In the genomic region with DNA sequence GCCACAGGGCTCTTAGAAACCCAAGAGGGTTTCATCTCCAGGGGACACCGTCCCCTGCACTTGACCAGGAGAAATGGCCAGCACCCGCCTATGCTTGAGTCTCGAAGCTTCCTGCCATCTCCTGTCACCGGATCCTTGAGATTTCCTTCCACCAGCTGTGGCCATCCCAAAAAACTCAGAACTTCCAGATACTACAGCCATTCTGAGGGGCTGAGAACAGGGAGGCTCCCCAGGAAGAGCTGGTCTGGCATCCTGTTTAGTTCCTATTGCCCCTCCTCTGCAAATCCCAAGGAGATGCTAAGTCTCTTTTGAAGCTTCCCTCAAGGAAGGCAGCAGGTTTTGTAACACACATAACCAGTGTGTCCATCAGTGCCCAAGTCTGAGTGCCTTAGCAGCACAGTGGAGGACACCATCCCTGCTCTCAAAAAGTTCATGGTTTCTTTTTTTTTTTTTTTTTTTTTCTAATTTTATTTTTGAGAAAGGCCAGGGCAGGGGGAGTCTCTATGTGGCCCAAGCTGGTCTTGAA, we compare ENCODE assay signal across 9 cellular contexts. TPM values are rescaled to one million over a fixed set of nuclear protein-coding genes. Genes with fewer than 3 reads are reported as not detected.
DNase-seq lines count a peak whose midpoint lies in the region; TF ChIP-seq lines count a peak whose summit lies in the region.
"Had no signal": no experiment of that assay in that cellular context is flagged by ENCODE, and none has a peak within 500 bp of the region (broad histone marks: within the 10 kb centered on the region; RNA-seq: fewer than 3 reads in every experiment).

No MANE protein-coding gene starts in this region.

- peaks cover 18% of the 10 kb centered on the region for H3K36me3 ChIP-seq in endodermal cell (ENCODE audit: control insufficient read depth, insufficient read depth, low read length)
- no peaks in the 10 kb centered on the region for H3K36me3 ChIP-seq in ovary

- H3K4me3 ChIP-seq in endodermal cell (ENCODE audit: low read length) = peak overlapping the region; percentile 94
- H3K4me3 ChIP-seq in ovary = no peak overlapping the region

- H3K27ac Mint-ChIP-seq in Calu3 (ENCODE audit: unreplicated experiment) = peak overlapping the region; percentile 72
- peak overlapping the region; percentile 91 for H3K27ac Mint-ChIP-seq in endodermal cell
- peak overlapping the region; percentile 76 for H3K27ac Mint-ChIP-seq in osteocyte (ENCODE audit: unreplicated experiment)

- BruUV-seq in Calu3 (replicated peaks; lab: Mats Ljungman, UMichigan) = no TSS peak

- no peak for TF ChIP-seq POLR2A in ovary (IDR thresholded peaks at IDR 0.05)

- TF ChIP-seq CTCF in Calu3 (IDR thresholded peaks at IDR 0.05; ENCODE audit: unreplicated experiment) (no peak), endodermal cell (conservative IDR thresholded peaks at IDR 0.05) (no peak), osteocyte (IDR thresholded peaks at IDR 0.05) (no peak), ovary (IDR thresholded peaks at IDR 0.05) (no peak)

- WGBS in endodermal cell (ENCODE audit: insufficient coverage in 1 of 2, insufficient read length in 1 of 2), 2 experiments = 92 to 94% methylated on average over 4 of the region's 4 CpGs
- 82 to 90% (median 85%) methylated on average over 4 of the region's 4 CpGs for WGBS in ovary, 3 donors

- H3K36me3 Mint-ChIP-seq in Calu3 (ENCODE audit: insufficient read depth, unreplicated experiment) = peaks cover 86% of the 10 kb centered on the region
- peaks cover 14% of the 10 kb centered on the region for H3K36me3 Mint-ChIP-seq in endodermal cell (ENCODE audit: low read depth)
- no peaks in the 10 kb centered on the region for H3K36me3 Mint-ChIP-seq in osteocyte (ENCODE audit: unreplicated experiment)

- H3K4me1 ChIP-seq in endodermal cell (ENCODE audit: control insufficient read depth, insufficient read depth, low read length) (peaks cover 19% of the 10 kb centered on the region), ovary (ENCODE audit: insufficient read depth) (peaks cover 11% of the 10 kb centered on the region)

- intact Hi-C loops in Calu3 (cut with micrococcal nuclease; ENCODE audit: unreplicated experiment) (no loop called here), ovary (cut with DNase I) (no loop called here)

- no peaks in the 10 kb centered on the region for H3K27me3 ChIP-seq in endodermal cell (ENCODE audit: control insufficient read depth, insufficient read depth, low read length, poor library complexity, severe bottlenecking)
- H3K27me3 ChIP-seq in ovary = no peaks in the 10 kb centered on the region

- peak overlapping the region; percentile 88 for H3K9ac ChIP-seq in endodermal cell (ENCODE audit: extremely low read depth, low read length, poor library complexity, severe bottlenecking)

- H3K9me3 Mint-ChIP-seq in Calu3 (ENCODE audit: low read depth, unreplicated experiment) (no peaks in the 10 kb centered on the region), endodermal cell (no peaks in the 10 kb centered on the region), osteocyte (ENCODE audit: unreplicated experiment) (no peaks in the 10 kb centered on the region)

- TF ChIP-seq EP300 in ovary (IDR thresholded peaks at IDR 0.05) = no peak

- H3K27me3 Mint-ChIP-seq in Calu3 (ENCODE audit: unreplicated experiment) (no peaks in the 10 kb centered on the region), endodermal cell (ENCODE audit: insufficient read depth) (no peaks in the 10 kb centered on the region), osteocyte (ENCODE audit: unreplicated experiment) (no peaks in the 10 kb centered on the region)

- DNase-seq in Calu3 = no peak
- DNase-seq in endodermal cell = no peak
- no peak for DNase-seq in osteocyte (ENCODE audit: extremely low spot score, unreplicated experiment)
- DNase-seq in medulla oblongata (ENCODE audit: extremely low spot score) = no peak
- DNase-seq in ovary = no peak
- no peak for DNase-seq in DMS 273 treated with DMSO at 0.1 percent for 48 hours (lab: John Stamatoyannopoulos, UW)
- DNase-seq in activated CD4-positive, alpha-beta T cell treated with anti-CD3 and anti-CD28 coated beads for 48 hours = no peak
- DNase-seq: SW 1271 had no signal

- peak overlapping the region; percentile 90 for H3K4me3 Mint-ChIP-seq in Calu3 (ENCODE audit: low read depth, unreplicated experiment)
- peak overlapping the region; percentile 79 for H3K4me3 Mint-ChIP-seq in endodermal cell
- H3K4me3 Mint-ChIP-seq in osteocyte (ENCODE audit: unreplicated experiment) = peak overlapping the region; percentile 79

- peaks cover 36% of the 10 kb centered on the region for H3K4me1 Mint-ChIP-seq in Calu3 (ENCODE audit: low read depth, unreplicated experiment)
- H3K4me1 Mint-ChIP-seq in endodermal cell = peaks cover 30% of the 10 kb centered on the region
- peaks cover 34% of the 10 kb centered on the region for H3K4me1 Mint-ChIP-seq in osteocyte (ENCODE audit: unreplicated experiment)

- CTCF ChIA-PET in Calu3 (lab: Charles Lee) = interaction anchor here (0.6 to 1.0 kb wide), 3 partner anchors 29 to 87 kb away, joined by 3 read pairs; no protein-coding TSS in a partner anchor

- H3K27ac ChIP-seq in endodermal cell (ENCODE audit: low read depth, low read length) = no peak overlapping the region
- H3K27ac ChIP-seq in ovary = peak overlapping the region in 1 of 2 donors; percentile 68

- H3K9me3 ChIP-seq in endodermal cell (ENCODE audit: control insufficient read depth, low read length) (no peaks in the 10 kb centered on the region), ovary (no peaks in the 10 kb centered on the region)

TF ChIP-seq in PFSK-1, 5 proteins besides CTCF, POLR2A, EP300 and RAD21:
- TF ChIP-seq FOXP2 (optimal IDR thresholded peaks at IDR 0.05; ENCODE audit: borderline replicate concordance, extremely low read depth, extremely low read length, insufficient read depth) (no peak), TAF1 (IDR thresholded peaks at IDR 0.05; ENCODE audit: borderline replicate concordance, insufficient read depth, low read length) (no peak; the same call in 1 of the 2 replicates), POLR2AphosphoS5 (IDR thresholded peaks at IDR 0.05; ENCODE audit: low read depth, low read length) (peak; percentile 36; the same call in 1 of the 2 replicates)

RNA-seq across cellular contexts. Expression of a gene that starts 2.0 kb away (rescaled TPM):
- total RNA-seq in Calu3 (2022) (74.3 and 87.9 TPM in 2 replicates), endodermal cell (10 to 100 TPM; 36.0 to 46.0 TPM), osteocyte (30.1 and 32.2 TPM in 2 replicates), ovary (10 to 100 TPM in 6 of 7 donors, 1 to 10 TPM in 1; 6.8 to 21.9 (median 14.4) TPM)
- polyA plus RNA-seq in PFSK-1 (2012; ENCODE audit: insufficient read length, low read depth) = 785 TPM
- 66.6 TPM for polyA plus RNA-seq in endodermal cell (2013, experiment 1 of 2)
- 76.0 TPM for polyA plus RNA-seq in endodermal cell (2013, experiment 2 of 2)
- 10 to 100 TPM in 1 of 2 donors, 1 to 10 TPM in 1; 3.6 to 13.9 TPM for polyA plus RNA-seq in ovary

RNA-seq across cellular contexts. Expression of a gene that starts 26.8 kb away (rescaled TPM):
- total RNA-seq in Calu3 (2022) = 15.3 and 17.6 TPM in 2 replicates
- 62.7 TPM for polyA plus RNA-seq in PFSK-1 (2012; ENCODE audit: insufficient read length, low read depth)
- 10 to 100 TPM in 1 of 2 donors, 1 to 10 TPM in 1; 9.6 to 11.2 TPM for total RNA-seq in endodermal cell
- 18.5 TPM for polyA plus RNA-seq in endodermal cell (2013, experiment 1 of 2)
- polyA plus RNA-seq in endodermal cell (2013, experiment 2 of 2) = 17.5 TPM
- total RNA-seq in osteocyte = 0.73 and 0.99 TPM in 2 replicates
- total RNA-seq in ovary = 1 to 10 TPM; 1.3 to 4.3 (median 2.6) TPM
- 1 to 10 TPM; 1.4 to 1.9 TPM for polyA plus RNA-seq in ovary

RNA-seq across cellular contexts. Expression of a gene that starts 41.0 kb away (rescaled TPM):
- total RNA-seq in Calu3 (2022) (3.0 and 3.9 TPM in 2 replicates), endodermal cell (1 to 10 TPM; 3.5 to 5.0 TPM), osteocyte (6.3 and 7.3 TPM in 2 replicates), ovary (1 to 10 TPM; 1.1 to 3.8 (median 1.5) TPM)
- polyA plus RNA-seq in PFSK-1 (2012; ENCODE audit: insufficient read length, low read depth) = 10.6 TPM
- polyA plus RNA-seq in endodermal cell (2013, experiment 1 of 2) = 2.2 TPM
- 2.1 TPM for polyA plus RNA-seq in endodermal cell (2013, experiment 2 of 2)
- 1 to 10 TPM in 1 of 2 donors, under 1 TPM in 1; 0.42 to 1.9 TPM for polyA plus RNA-seq in ovary
